ENCODE assay signal across 8 cellular contexts in the genomic region with DNA sequence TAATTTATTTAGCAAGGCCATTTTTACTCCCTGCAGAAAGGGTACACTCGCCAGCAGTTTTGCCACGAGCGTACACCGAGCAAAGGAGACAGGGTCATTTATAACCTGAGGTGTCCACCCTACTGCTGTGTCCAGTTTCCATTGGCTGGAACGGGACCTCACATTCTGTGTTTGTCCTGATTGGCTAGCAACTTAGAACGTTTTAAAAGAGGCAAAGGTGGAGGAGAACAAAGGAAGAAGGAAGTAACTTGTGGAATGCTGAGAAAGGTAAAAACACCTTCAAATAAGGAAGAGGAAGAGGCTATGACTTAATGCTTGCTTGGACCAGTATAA. TPM values are rescaled to one million over a fixed set of nuclear protein-coding genes. Genes with fewer than 3 reads are reported as not detected.
DNase-seq lines count a peak whose midpoint lies in the region; ATAC-seq, FAIRE-seq and TF ChIP-seq lines count a peak whose summit lies in the region.
"Not testable (repeated sequence)": the region's sequence is repeated elsewhere in the genome, so short reads cannot be mapped to it uniquely, and the experiment has no call there.

No MANE protein-coding gene starts in this region.

- FAIRE-seq in pancreas (lab: Jason Lieb, UNC): peak; percentile 84

- not testable (repeated sequence) for TF ChIP-seq POLR2A in thyroid gland (IDR thresholded peaks at IDR 0.05)

- H3K9me3 ChIP-seq in colonic mucosa, pancreas, thyroid gland: not testable (repeated sequence)
- H3K9me3 ChIP-seq in iPS-18c (ENCODE audit: control insufficient read depth, insufficient read depth, low read length): peaks cover 19% of the 10 kb centered on the region

- TF ChIP-seq CTCF in colonic mucosa (IDR thresholded peaks at IDR 0.05); pancreas (IDR thresholded peaks at IDR 0.05); thyroid gland (IDR thresholded peaks at IDR 0.05): not testable (repeated sequence)

- DNase-seq in DMS79 (lab: John Stamatoyannopoulos, UW) (peak; percentile 77), OCI-M1 (lab: John Stamatoyannopoulos, UW) (peak; percentile 91), colonic mucosa (peak; percentile 80), pancreas (peak in 4 of 6 donors; percentile 51 to 71 (median 62))
- DNase-seq in activated CD8-positive, alpha-beta memory T cell treated with anti-CD3 and anti-CD28 coated beads, Interleukin-2, amount 10 ng/mL, durations not matched to agents 7 days and 5 days; thyroid gland: not testable (repeated sequence)

- peak overlapping the region; percentile 98 for H3K27ac Mint-ChIP-seq in activated CD8-positive, alpha-beta memory T cell treated with anti-CD3 and anti-CD28 coated beads, Interleukin-2, amount 10 ng/mL, durations not matched to agents 7 days and 5 days

- peak overlapping the region in 1 of 2 donors; percentile 97 for H3K9ac ChIP-seq in colonic mucosa (ENCODE audit: low read depth in 2 of 2, low read length in 2 of 2)

- not testable (repeated sequence) for H3K4me1 ChIP-seq in colonic mucosa, pancreas, thyroid gland

- H3K27me3 ChIP-seq in colonic mucosa, pancreas, thyroid gland: not testable (repeated sequence)

- H3K4me3 ChIP-seq in colonic mucosa (peak overlapping the region; percentile 68), iPS-18c (ENCODE audit: insufficient read depth, low read depth, low read length) (peak overlapping the region; percentile 25; the same call in 1 of the 2 replicates), pancreas (peak overlapping the region; percentile 67 to 94 (median 75)), thyroid gland (replicated peaks in 1 of 3) (peak overlapping the region in 2 of 3 donors; percentile 44 to 64)

- intact Hi-C loops in colonic mucosa (cut with DNase I); pancreas (cut with DNase I); thyroid gland (cut with DNase I): not testable (repeated sequence)

- peaks cover 19% of the 10 kb centered on the region for H3K4me1 Mint-ChIP-seq in activated CD8-positive, alpha-beta memory T cell treated with anti-CD3 and anti-CD28 coated beads, Interleukin-2, amount 10 ng/mL, durations not matched to agents 7 days and 5 days

- not testable (repeated sequence) for H3K9me3 Mint-ChIP-seq in activated CD8-positive, alpha-beta memory T cell treated with anti-CD3 and anti-CD28 coated beads, Interleukin-2, amount 10 ng/mL, durations not matched to agents 7 days and 5 days (ENCODE audit: low read depth)

- peak overlapping the region; percentile 87 for H3K4me3 Mint-ChIP-seq in activated CD8-positive, alpha-beta memory T cell treated with anti-CD3 and anti-CD28 coated beads, Interleukin-2, amount 10 ng/mL, durations not matched to agents 7 days and 5 days

- not testable (repeated sequence) for H3K36me3 Mint-ChIP-seq in activated CD8-positive, alpha-beta memory T cell treated with anti-CD3 and anti-CD28 coated beads, Interleukin-2, amount 10 ng/mL, durations not matched to agents 7 days and 5 days

- H3K36me3 ChIP-seq in colonic mucosa, pancreas, thyroid gland: not testable (repeated sequence)

- whole genome bisulfite sequencing in pancreas, 2 donors: 0% methylated on average over 6 of the region's 6 CpGs
- WGBS in thyroid gland, 2 donors: 3 to 7% methylated on average over 6 of the region's 6 CpGs

- ATAC-seq in HG02885 (IDR thresholded peaks at IDR 0.05; ENCODE audit: poor library complexity, unreplicated experiment) (peak; percentile 6), pancreas (peak; percentile 52 to 61 (median 56))
- peak; percentile 3 for ATAC-seq in activated CD8-positive, alpha-beta memory T cell treated with anti-CD3 and anti-CD28 coated beads, Interleukin-2, amount 10 ng/mL, durations not matched to agents 7 days and 5 days

- H3K27ac ChIP-seq in colonic mucosa: peak overlapping the region; percentile 99
- peak overlapping the region; percentile 97 to 99 (median 99) for H3K27ac ChIP-seq in pancreas
- H3K27ac ChIP-seq in thyroid gland: peak overlapping the region; percentile 89 to 97 (median 92)

- not testable (repeated sequence) for H3K27me3 Mint-ChIP-seq in activated CD8-positive, alpha-beta memory T cell treated with anti-CD3 and anti-CD28 coated beads, Interleukin-2, amount 10 ng/mL, durations not matched to agents 7 days and 5 days

- CTCF ChIA-PET in activated CD8-positive, alpha-beta memory T cell treated with anti-CD3 and anti-CD28 coated beads, Interleukin-2, amount 10 ng/mL, durations not matched to agents 7 days and 5 days (lab: Charles Lee): interaction anchor here (1.2 to 1.8 kb wide), 2 partner anchors 32 to 418 kb away, joined by 4 to 5 read pairs; partner anchors contain the start of gene AKAP8L

RNA-seq across cellular contexts. Expression of gene OR10H1, which starts 21.9 kb away (rescaled TPM):
- not detected for total RNA-seq in activated CD8-positive, alpha-beta memory T cell treated with anti-CD3 and anti-CD28 coated beads, Interleukin-2, amount 10 ng/mL, durations not matched to agents 7 days and 5 days
- total RNA-seq in colonic mucosa (not detected), pancreas (under 1 TPM in 1 of 6 donors, not detected in 5; 0.03 TPM), thyroid gland (not detected)
- polyA plus RNA-seq in pancreas: not detected

RNA-seq across cellular contexts. Expression of gene OR10H5, which starts 49.9 kb away (rescaled TPM):
- not detected for total RNA-seq in activated CD8-positive, alpha-beta memory T cell treated with anti-CD3 and anti-CD28 coated beads, Interleukin-2, amount 10 ng/mL, durations not matched to agents 7 days and 5 days
- total RNA-seq in colonic mucosa (not detected), pancreas (not detected), thyroid gland (not detected)
- polyA plus RNA-seq in pancreas: under 1 TPM in 1 of 2 donors, not detected in 1; 0.05 TPM

Comparison
In these comparisons a context has a peak if more than half of its experiments do, and no peak if none do; other contexts are left out.
1. ATAC-seq: peak in every context shown above with its lines; median percentile 56 in pancreas; 6 in HG02885; 3 in activated CD8-positive, alpha-beta memory T cell treated with anti-CD3 and anti-CD28 coated beads, Interleukin-2, amount 10 ng/mL, durations not matched to agents 7 days and 5 days.
2. H3K4me3 ChIP-seq: peak in every context shown above with its lines; median percentile 75 in pancreas; 68 in colonic mucosa; 54 in thyroid gland; 25 in iPS-18c.